ENCODE assay signal across 23 cellular contexts in the genomic region with DNA sequence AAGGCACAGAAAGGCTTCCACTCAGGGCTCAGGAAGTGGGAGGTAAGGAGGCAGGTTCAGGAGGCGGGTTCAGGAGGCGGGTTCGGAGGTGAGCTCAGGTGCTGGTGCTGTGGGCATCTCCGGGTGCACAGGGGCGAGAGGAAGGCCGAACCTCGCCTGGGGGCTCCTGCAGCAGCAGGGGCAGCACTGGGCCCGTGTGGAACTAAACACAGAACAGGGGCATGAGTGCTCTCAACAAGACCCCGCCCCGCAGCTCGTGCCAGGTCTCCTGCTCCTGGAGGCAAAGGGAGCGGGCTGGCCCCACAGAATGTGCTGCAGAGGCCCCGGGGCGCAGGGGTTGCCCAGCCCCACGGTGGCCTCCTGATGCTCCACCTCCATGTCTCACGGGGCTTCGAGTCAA. TPM values are rescaled to one million over a fixed set of nuclear protein-coding genes. Genes with fewer than 3 reads are reported as not detected.
"Had no signal": no experiment of that assay in that cellular context is flagged by ENCODE, and none has a peak within 500 bp of the region (broad histone marks: within the 10 kb centered on the region; RNA-seq: fewer than 3 reads in every experiment).

No MANE protein-coding gene starts in this region.

- DNase-seq: activated CD4-positive, alpha-beta T cell treated with anti-CD3 and anti-CD28 coated beads for 1 hour; activated CD4-positive, alpha-beta T cell treated with anti-CD3 and anti-CD28 coated beads, Interleukin-2, amount 10 ng/mL, durations not matched to agents 24 days and 14 days; activated CD4-positive, alpha-beta T cell treated with anti-CD3 and anti-CD28 coated beads, Interleukin-2, amount 50 U/mL, for 48 hours; activated CD8-positive, alpha-beta memory T cell treated with anti-CD3 and anti-CD28 coated beads, Interleukin-2, amount 10 ng/mL, durations not matched to agents 7 days and 5 days; activated effector memory CD4-positive, alpha-beta T cell treated with Interleukin-2 at 50 U/mL for 16 hours; activated naive CD4-positive, alpha-beta T cell; activated T-cell treated with anti-CD3 and anti-CD28 coated beads, Interleukin-2, amount 50 U/mL, for 24 hours; aorta; caudate nucleus; Kasumi-1; KBM-7; NCI-H1105 treated with DMSO at 0.1 percent for 48 hours; NCI-H1436 treated with DMSO at 0.1 percent for 48 hours; NCI-H187; NCI-H2081; NCI-H510A treated with DMSO at 0.1 percent for 48 hours; NCI-H69; SIG-M5; SW 1271 had no signal

- H3K27me3 ChIP-seq: breast epithelium had no signal

- H3K4me3 ChIP-seq: breast epithelium had no signal

- H3K9me3 ChIP-seq: breast epithelium had no signal

- ATAC-seq: activated CD8-positive, alpha-beta memory T cell treated with anti-CD3 and anti-CD28 coated beads, Interleukin-2, amount 10 ng/mL, durations not matched to agents 7 days and 5 days had no signal

- H3K36me3 ChIP-seq: breast epithelium had no signal

- H3K4me1 ChIP-seq: breast epithelium had no signal

- H3K27ac ChIP-seq: breast epithelium had no signal

RNA-seq across cellular contexts. Expression of a gene that starts 13.7 kb away (rescaled TPM):
- total RNA-seq: activated CD4-positive, alpha-beta T cell treated with anti-CD3 and anti-CD28 coated beads, Interleukin-2, amount 10 ng/mL, durations not matched to agents 24 days and 14 days; activated CD8-positive, alpha-beta memory T cell treated with anti-CD3 and anti-CD28 coated beads, Interleukin-2, amount 10 ng/mL, durations not matched to agents 7 days and 5 days; breast epithelium; OCI-LY7; RPMI7951 had no signal
- polyA plus RNA-seq: aorta had no signal

RNA-seq across cellular contexts. Expression of a gene that starts 18.8 kb away (rescaled TPM):
- total RNA-seq: activated CD4-positive, alpha-beta T cell treated with anti-CD3 and anti-CD28 coated beads, Interleukin-2, amount 10 ng/mL, durations not matched to agents 24 days and 14 days; activated CD8-positive, alpha-beta memory T cell treated with anti-CD3 and anti-CD28 coated beads, Interleukin-2, amount 10 ng/mL, durations not matched to agents 7 days and 5 days; activated T-helper 1 cell treated with anti-CD3 and anti-CD28 coated beads, Interleukin-12 subunit alpha, Interleukin-12 subunit beta, Interleukin-2, Interleukin-4 antibody, amounts not matched to agents 30 ng/mL and 10 ng/mL and 1 ng/mL, durations not matched to agents 14 hours and 24 hours and 36 hours; breast epithelium; OCI-LY7; RPMI7951 had no signal
